In the genomic region with DNA sequence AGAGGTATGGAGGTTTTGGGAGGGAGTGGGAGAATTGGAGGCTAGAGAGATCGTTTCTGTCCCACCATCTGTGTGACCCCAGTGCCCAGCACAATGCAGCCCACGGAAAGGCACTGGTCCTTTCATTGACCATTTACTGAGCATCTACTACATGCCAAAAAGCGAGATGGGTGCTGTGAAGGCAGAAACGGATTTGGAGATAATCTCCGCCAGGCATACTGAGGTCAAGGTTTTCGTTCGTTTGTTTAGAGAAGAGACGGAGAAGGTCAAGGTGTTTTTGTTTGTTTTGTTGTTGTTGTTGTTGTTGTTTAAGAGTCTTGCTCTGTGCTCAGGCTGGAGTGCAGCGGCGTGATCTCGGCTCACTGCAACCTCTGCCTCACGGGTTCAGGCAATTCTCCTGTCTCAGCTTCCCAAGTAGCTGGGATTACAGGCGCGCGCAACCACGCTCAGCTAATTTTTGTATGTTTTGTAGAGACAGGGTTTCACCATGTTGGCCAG, we compare ENCODE assay signal across 1 cellular context.
TF ChIP-seq lines count a peak whose summit lies in the region.

No MANE protein-coding gene starts in this region.

TF ChIP-seq in WTC11, 78 proteins besides CTCF, POLR2A, EP300 and RAD21 (continued from another document):
- TF ChIP-seq, protein P1, sequence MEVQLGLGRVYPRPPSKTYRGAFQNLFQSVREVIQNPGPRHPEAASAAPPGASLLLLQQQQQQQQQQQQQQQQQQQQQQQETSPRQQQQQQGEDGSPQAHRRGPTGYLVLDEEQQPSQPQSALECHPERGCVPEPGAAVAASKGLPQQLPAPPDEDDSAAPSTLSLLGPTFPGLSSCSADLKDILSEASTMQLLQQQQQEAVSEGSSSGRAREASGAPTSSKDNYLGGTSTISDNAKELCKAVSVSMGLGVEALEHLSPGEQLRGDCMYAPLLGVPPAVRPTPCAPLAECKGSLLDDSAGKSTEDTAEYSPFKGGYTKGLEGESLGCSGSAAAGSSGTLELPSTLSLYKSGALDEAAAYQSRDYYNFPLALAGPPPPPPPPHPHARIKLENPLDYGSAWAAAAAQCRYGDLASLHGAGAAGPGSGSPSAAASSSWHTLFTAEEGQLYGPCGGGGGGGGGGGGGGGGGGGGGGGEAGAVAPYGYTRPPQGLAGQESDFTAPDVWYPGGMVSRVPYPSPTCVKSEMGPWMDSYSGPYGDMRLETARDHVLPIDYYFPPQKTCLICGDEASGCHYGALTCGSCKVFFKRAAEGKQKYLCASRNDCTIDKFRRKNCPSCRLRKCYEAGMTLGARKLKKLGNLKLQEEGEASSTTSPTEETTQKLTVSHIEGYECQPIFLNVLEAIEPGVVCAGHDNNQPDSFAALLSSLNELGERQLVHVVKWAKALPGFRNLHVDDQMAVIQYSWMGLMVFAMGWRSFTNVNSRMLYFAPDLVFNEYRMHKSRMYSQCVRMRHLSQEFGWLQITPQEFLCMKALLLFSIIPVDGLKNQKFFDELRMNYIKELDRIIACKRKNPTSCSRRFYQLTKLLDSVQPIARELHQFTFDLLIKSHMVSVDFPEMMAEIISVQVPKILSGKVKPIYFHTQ (CRISPR knock-in tag; IDR thresholded peaks at IDR 0.05) = no peak
- no peak for TF ChIP-seq SOX15 (CRISPR knock-in tag; IDR thresholded peaks at IDR 0.05)
TF ChIP-seq in WTC11: peak in this region for 0.
